8 cellular contexts compared by ENCODE assay signal in the genomic region with DNA sequence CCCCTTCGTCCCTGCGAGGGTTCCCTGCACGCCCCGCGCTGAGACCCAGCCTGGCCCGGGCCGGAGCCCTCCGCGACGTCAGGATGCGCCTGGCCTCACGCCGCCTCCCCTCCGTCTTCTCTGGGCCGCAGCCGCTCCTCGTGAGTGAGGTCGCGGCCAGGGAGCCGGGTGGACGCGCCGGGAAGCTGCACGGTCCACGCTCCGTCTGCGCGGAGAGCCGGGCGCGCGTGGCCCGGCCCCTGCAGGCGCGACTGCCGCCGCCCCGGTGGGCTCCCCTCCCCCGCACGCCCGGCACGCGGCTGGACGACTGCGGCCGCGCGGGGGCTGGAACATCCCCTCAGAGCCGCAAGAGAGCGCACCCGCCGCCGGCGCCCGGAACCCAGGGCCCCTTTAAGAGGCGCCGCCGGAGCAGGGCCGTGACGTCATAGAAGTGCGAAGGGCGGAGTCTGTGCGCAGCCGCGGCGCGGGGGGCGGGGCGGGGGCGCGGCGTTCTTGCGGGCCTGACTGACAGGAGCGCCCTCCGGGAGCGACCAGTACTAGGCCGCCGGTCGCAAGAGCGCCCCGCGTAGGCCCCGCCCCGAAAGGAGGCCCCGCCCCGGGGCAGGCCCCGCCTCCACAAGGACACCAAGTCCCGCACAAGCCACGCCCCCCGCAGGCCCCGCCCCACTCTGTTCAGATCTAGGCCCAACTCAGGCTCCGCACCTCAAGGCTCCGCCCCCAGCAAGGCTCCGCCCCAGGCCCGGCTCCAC. TPM values are rescaled to one million over a fixed set of nuclear protein-coding genes. Genes with fewer than 3 reads are reported as not detected.
DNase-seq lines count a peak whose midpoint lies in the region; ATAC-seq and TF ChIP-seq lines count a peak whose summit lies in the region.

No MANE protein-coding gene starts in this region.

- H3K4me1 ChIP-seq in left ventricle myocardium inferior, result peaks cover 58% of the 10 kb centered on the region
- H3K4me1 ChIP-seq in prostate gland (replicated peaks), result peaks cover 13% of the 10 kb centered on the region
- no peaks in the 10 kb centered on the region for H3K4me1 ChIP-seq in urinary bladder (ENCODE audit: insufficient read depth)

- H3K4me1 Mint-ChIP-seq in T-cell, result peaks cover 40 to 54% (median 45%) of the 10 kb centered on the region in 3 donors

- ATAC-seq in HG02759 (IDR thresholded peaks at IDR 0.05; ENCODE audit: unreplicated experiment) (peak; percentile 86), T-cell (replicated peaks in 1 of 4) (peak; percentile 84 to 92 (median 87))

- H3K9me3 ChIP-seq in left ventricle myocardium inferior (replicated peaks) (no peaks in the 10 kb centered on the region), prostate gland (no peaks in the 10 kb centered on the region)

- no peaks in the 10 kb centered on the region for H3K36me3 ChIP-seq in left ventricle myocardium inferior
- H3K36me3 ChIP-seq in prostate gland, result no peaks in the 10 kb centered on the region
- no peaks in the 10 kb centered on the region for H3K36me3 ChIP-seq in urinary bladder (ENCODE audit: insufficient read depth)

- peak; percentile 81 for DNase-seq in NCI-H1105 treated with DMSO at 0.1 percent for 48 hours (lab: John Stamatoyannopoulos, UW)
- DNase-seq in T-cell, result peak; percentile 100
- peak; percentile 100 for DNase-seq in amniotic stem cell (lab: John Stamatoyannopoulos, UW)
- DNase-seq in left ventricle myocardium inferior, result peak; percentile 100
- peak; percentile 100 for DNase-seq in prostate gland (ENCODE audit: low spot score)

- H3K27ac ChIP-seq in left ventricle myocardium inferior (replicated peaks) (peak overlapping the region; percentile 94), prostate gland (peak overlapping the region; percentile 91 to 94), urinary bladder (ENCODE audit: low read depth) (peak overlapping the region; percentile 65)

- H3K4me3 Mint-ChIP-seq in T-cell, result peak overlapping the region; percentile 66 to 96 (median 74)

- POLR2A ChIA-PET in T-cell (lab: Charles Lee), result no interaction called here

- TF ChIP-seq CTCF in GM12874 (IDR thresholded peaks at IDR 0.05; ENCODE audit: insufficient read depth, low read depth, low read length) (peak; percentile 26; the same call in 1 of the 2 replicates), left ventricle myocardium inferior (IDR thresholded peaks at IDR 0.05; ENCODE audit: borderline replicate concordance) (peak; percentile 67), prostate gland (IDR thresholded peaks at IDR 0.05) (peak; percentile 15 to 59 (median 36))

- peak; percentile 78 for TF ChIP-seq POLR2A in prostate gland (IDR thresholded peaks at IDR 0.05)

- intact Hi-C loops in left ventricle myocardium inferior (cut with micrococcal nuclease), result no loop called here
- intact Hi-C loops in prostate gland (cut with DNase I), result loop anchor here (1.0 to 2.0 kb wide), 2 partner anchors 16 to 72 kb away; no protein-coding TSS in a partner anchor

- H3K4me3 ChIP-seq in left ventricle myocardium inferior (peak overlapping the region; percentile 87), prostate gland (peak overlapping the region; percentile 68 to 74), urinary bladder (ENCODE audit: low read depth, low read length) (peak overlapping the region; percentile 62)

- H3K36me3 Mint-ChIP-seq in T-cell, result peaks cover 5% of the 10 kb centered on the region

- CTCF ChIA-PET in T-cell (lab: Charles Lee), result no interaction called here

- no peaks in the 10 kb centered on the region for H3K27me3 Mint-ChIP-seq in T-cell

- H3K27ac Mint-ChIP-seq in T-cell, result peak overlapping the region; percentile 43 to 61

- H3K27me3 ChIP-seq in left ventricle myocardium inferior (ENCODE audit: low read depth) (no peaks in the 10 kb centered on the region), prostate gland (replicated peaks; ENCODE audit: insufficient read depth) (no peaks in the 10 kb centered on the region)

- under 1% methylated on average over 72 of the region's 95 CpGs for WGBS in prostate gland
- under 1% methylated on average over 95 of the region's 95 CpGs for WGBS in urinary bladder

- no peaks in the 10 kb centered on the region for H3K9me3 Mint-ChIP-seq in T-cell

RNA-seq across cellular contexts. Expression of a gene that starts 0.4 kb away (rescaled TPM):
- 10 to 100 TPM; 20.9 to 23.1 (median 22.9) TPM for total RNA-seq in T-cell
- total RNA-seq in left ventricle myocardium inferior, result 105 TPM
- total RNA-seq in prostate gland, result 10 to 100 TPM; 49.5 to 83.3 TPM
- total RNA-seq in urinary bladder, result 61.0 TPM
- polyA plus RNA-seq in urinary bladder, result 66.2 TPM

Comparison
In these comparisons a context has a peak if more than half of its experiments do, and no peak if none do; other contexts are left out.
1. Peak in every context shown above with its lines: DNase-seq, ATAC-seq, H3K4me3 ChIP-seq and H3K27ac ChIP-seq.